ENCODE assay signal across 1 cellular context in genomic region chr16:27235938-27236245, GRCh38.
TF ChIP-seq lines count a peak whose summit lies in the region.

No MANE protein-coding gene starts in this region.

TF ChIP-seq in endothelial cell of umbilical vein, 7 proteins besides CTCF, POLR2A, EP300 and RAD21 (continued from another document):
- TF ChIP-seq MYC (IDR thresholded peaks at IDR 0.05; ENCODE audit: low read depth, low read length) (no peak), POLR2AphosphoS5 (IDR thresholded peaks at IDR 0.05; ENCODE audit: insufficient read depth, low read depth, low read length) (no peak), GATA2 (IDR thresholded peaks at IDR 0.05; ENCODE audit: insufficient read depth, insufficient read length, low read depth, low read length) (no peak), FOS (IDR thresholded peaks at IDR 0.05; ENCODE audit: borderline replicate concordance, insufficient read depth, low read length) (no peak), EZH2 (IDR thresholded peaks at IDR 0.05; ENCODE audit: borderline replicate concordance, low read depth, low read length, severe bottlenecking) (no peak)
